1 cellular context compared by ENCODE assay signal in the genomic region with DNA sequence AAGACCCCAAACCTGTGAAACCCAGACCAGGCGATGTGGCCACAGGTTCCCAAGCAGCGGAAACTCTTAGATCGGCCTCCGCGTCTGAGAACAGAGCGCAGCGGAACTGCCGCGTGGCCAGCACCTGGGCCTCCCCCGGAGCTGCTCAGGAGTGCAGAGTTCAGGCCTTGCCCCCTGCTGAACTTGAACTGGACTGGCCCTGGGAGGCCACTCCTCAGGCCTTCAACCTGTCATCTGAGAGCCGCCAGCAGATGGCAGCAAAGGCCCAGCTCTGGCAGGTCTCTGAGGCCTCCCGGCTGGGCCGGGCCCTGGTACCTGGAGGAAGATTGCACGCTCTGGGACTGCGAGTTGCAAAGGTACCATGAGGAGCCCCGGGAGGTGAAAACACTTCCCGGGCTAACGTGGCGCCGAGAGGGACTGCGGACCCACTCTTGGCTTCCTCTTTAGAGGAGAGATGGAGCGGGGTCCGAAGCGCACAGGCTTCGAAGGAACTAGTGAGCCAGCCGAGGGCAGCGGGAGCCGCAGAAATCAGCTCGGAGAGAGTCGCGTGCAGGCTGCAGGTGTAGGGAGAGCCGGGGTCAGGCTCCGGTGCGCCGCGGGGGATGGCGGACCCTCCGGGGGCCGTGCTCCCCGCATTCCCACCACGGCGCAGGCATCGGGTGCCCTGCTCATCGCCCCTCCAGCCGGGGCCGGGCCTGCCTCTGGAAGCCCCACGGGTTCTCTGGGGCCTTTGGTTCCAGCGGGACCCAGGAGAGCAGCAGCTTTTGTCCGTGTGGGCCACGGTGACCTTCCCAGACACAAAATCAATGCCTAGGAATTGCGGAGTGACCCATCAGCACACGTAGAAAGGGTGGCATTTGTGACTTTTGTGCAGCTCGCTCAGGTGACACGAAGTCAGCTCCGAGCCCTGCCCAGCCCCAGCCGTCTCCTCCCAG.
TF ChIP-seq lines count a peak whose summit lies in the region.

No MANE protein-coding gene starts in this region.

TF ChIP-seq in H1, 55 proteins besides CTCF, POLR2A, EP300 and RAD21:
- no peak for TF ChIP-seq ATF2 (IDR thresholded peaks at IDR 0.05; ENCODE audit: low read length)
- TF ChIP-seq SIN3A (conservative IDR thresholded peaks at IDR 0.05 in 1 of 2, IDR thresholded peaks at IDR 0.05 in 1 of 2; ENCODE audit: low read depth in 1 of 2, low read length in 2 of 2): no peak
- no peak for TF ChIP-seq RNF2 (IDR thresholded peaks at IDR 0.05; ENCODE audit: borderline replicate concordance, low read depth, low read length, missing control alignments, poor library complexity, severe bottlenecking)
- TF ChIP-seq KDM5A (IDR thresholded peaks at IDR 0.05; ENCODE audit: low read length): no peak
- no peak for TF ChIP-seq CBX8 (IDR thresholded peaks at IDR 0.05; ENCODE audit: borderline replicate concordance, low read depth, low read length)
- peak; percentile 70 for TF ChIP-seq MAX (IDR thresholded peaks at IDR 0.05)
- no peak for TF ChIP-seq TAF7 (optimal IDR thresholded peaks at IDR 0.05; ENCODE audit: borderline replicate concordance, low read depth, low read length)
- peak; percentile 52 for TF ChIP-seq EZH2 (IDR thresholded peaks at IDR 0.05; ENCODE audit: low read depth, low read length, severe bottlenecking)
- no peak for TF ChIP-seq ZNF274 (IDR thresholded peaks at IDR 0.05; ENCODE audit: borderline replicate concordance, extremely low read depth, low read length)
- TF ChIP-seq CBX5 (IDR thresholded peaks at IDR 0.05; ENCODE audit: low read depth, low read length): no peak
- TF ChIP-seq, protein P1, sequence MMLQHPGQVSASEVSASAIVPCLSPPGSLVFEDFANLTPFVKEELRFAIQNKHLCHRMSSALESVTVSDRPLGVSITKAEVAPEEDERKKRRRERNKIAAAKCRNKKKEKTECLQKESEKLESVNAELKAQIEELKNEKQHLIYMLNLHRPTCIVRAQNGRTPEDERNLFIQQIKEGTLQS (IDR thresholded peaks at IDR 0.05; ENCODE audit: insufficient read depth, low read depth, low read length): no peak
- no peak for TF ChIP-seq HDAC2 (IDR thresholded peaks at IDR 0.05; ENCODE audit: borderline replicate concordance in 1 of 2, low read depth in 2 of 2, low read length in 2 of 2)
- no peak for TF ChIP-seq SP1 (IDR thresholded peaks at IDR 0.05; ENCODE audit: low read depth, low read length)
- 0 out of 2 replicates have a peak, but pooled peaks have one; percentile 62 for TF ChIP-seq TCF12 (IDR thresholded peaks at IDR 0.05; ENCODE audit: low read depth, low read length)
- TF ChIP-seq NANOG (IDR thresholded peaks at IDR 0.05; ENCODE audit: insufficient read depth, low read depth, low read length, poor library complexity, severe bottlenecking): no peak
- TF ChIP-seq RXRA (IDR thresholded peaks at IDR 0.05; ENCODE audit: insufficient read depth, low read depth, low read length): 0 out of 2 replicates have a peak, but pooled peaks have one; percentile 29
- TF ChIP-seq JUND (IDR thresholded peaks at IDR 0.05; ENCODE audit: low read length): no peak
- TF ChIP-seq KDM4A (IDR thresholded peaks at IDR 0.05; ENCODE audit: low read depth, low read length, severe bottlenecking): peak; percentile 51
- no peak for TF ChIP-seq POLR2AphosphoS5 (IDR thresholded peaks at IDR 0.05; ENCODE audit: low read depth, low read length)
- TF ChIP-seq, protein P2, sequence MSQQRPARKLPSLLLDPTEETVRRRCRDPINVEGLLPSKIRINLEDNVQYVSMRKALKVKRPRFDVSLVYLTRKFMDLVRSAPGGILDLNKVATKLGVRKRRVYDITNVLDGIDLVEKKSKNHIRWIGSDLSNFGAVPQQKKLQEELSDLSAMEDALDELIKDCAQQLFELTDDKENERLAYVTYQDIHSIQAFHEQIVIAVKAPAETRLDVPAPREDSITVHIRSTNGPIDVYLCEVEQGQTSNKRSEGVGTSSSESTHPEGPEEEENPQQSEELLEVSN (IDR thresholded peaks at IDR 0.05): peak; percentile 66
- TF ChIP-seq PHF8 (conservative IDR thresholded peaks at IDR 0.05; ENCODE audit: low read depth, low read length): no peak
TF ChIP-seq in H1: peak in this region for 6.
